1 cellular context compared by ENCODE assay signal in the genomic region with DNA sequence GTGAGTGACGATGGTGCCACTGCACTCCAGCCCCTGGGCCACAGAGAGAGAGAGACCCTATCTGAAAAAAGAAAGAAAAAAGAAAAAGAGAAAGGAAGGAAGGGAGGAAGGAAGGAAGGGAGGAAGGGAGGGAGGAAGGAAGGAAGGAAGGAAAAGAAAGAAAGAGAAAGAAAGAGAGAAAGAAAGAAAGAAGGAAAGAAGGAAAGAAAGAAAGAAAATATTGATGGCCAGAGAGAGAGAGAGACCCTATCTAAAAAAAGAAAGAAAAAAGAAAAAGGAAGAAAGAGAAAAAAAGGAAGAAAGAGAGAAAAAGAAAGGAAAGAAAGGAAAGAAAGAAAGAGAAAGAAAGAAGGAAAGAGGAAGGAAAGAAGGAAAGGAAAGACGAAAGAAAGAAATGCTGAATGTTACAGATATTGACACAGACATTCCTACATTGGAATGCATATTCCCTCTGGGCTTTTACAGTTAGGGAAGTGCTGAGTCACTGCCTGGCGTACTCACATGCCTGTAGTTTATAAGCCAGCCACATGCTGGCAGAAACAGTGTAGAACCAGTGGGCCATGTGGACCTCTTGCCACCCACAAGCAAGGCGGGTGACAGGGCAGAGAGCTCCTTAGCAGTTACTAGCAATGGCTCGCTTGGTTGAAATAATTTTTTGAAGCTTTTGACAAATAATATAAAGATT.
TF ChIP-seq lines count a peak whose summit lies in the region.

No MANE protein-coding gene starts in this region.

TF ChIP-seq in H1, 55 proteins besides CTCF, POLR2A, EP300 and RAD21 (continued from another document):
- TF ChIP-seq POLR2AphosphoS5 (IDR thresholded peaks at IDR 0.05; ENCODE audit: low read depth, low read length) (no peak; the same call in 1 of the 2 replicates), BCL11A (IDR thresholded peaks at IDR 0.05; ENCODE audit: low read depth in 2 of 2, low read length in 2 of 2) (no peak), NANOG (IDR thresholded peaks at IDR 0.05; ENCODE audit: insufficient read depth, low read depth, low read length, poor library complexity, severe bottlenecking) (no peak), HDAC6 (IDR thresholded peaks at IDR 0.05; ENCODE audit: low read depth, low read length) (no peak), NRF1 (IDR thresholded peaks at IDR 0.05; ENCODE audit: low read depth, low read length) (no peak), CHD2 (IDR thresholded peaks at IDR 0.05; ENCODE audit: low read length) (no peak), CREB1 (IDR thresholded peaks at IDR 0.05) (no peak), SP1 (IDR thresholded peaks at IDR 0.05; ENCODE audit: low read depth, low read length) (no peak), CTBP2 (IDR thresholded peaks at IDR 0.05; ENCODE audit: borderline replicate concordance, insufficient read depth, insufficient read length, low read length) (no peak), CBX5 (IDR thresholded peaks at IDR 0.05; ENCODE audit: low read depth, low read length) (no peak), KDM4A (IDR thresholded peaks at IDR 0.05; ENCODE audit: low read depth, low read length, severe bottlenecking) (no peak), MAFK (IDR thresholded peaks at IDR 0.05; ENCODE audit: low read depth, low read length) (peak; percentile 96), SP2 (IDR thresholded peaks at IDR 0.05; ENCODE audit: low read length) (no peak), SIX5 (IDR thresholded peaks at IDR 0.05; ENCODE audit: low read depth, low read length) (no peak), SP4 (IDR thresholded peaks at IDR 0.05; ENCODE audit: low read length) (no peak), TAF1 (IDR thresholded peaks at IDR 0.05; ENCODE audit: low read depth, low read length) (peak; percentile 37; the same call in 1 of the 2 replicates), RXRA (IDR thresholded peaks at IDR 0.05; ENCODE audit: insufficient read depth, low read depth, low read length) (no peak), GTF2F1 (IDR thresholded peaks at IDR 0.05; ENCODE audit: borderline replicate concordance, low read depth, low read length) (no peak), HDAC2 (IDR thresholded peaks at IDR 0.05; ENCODE audit: borderline replicate concordance in 1 of 2, low read depth in 2 of 2, low read length in 2 of 2) (no peak; a peak in 1 of 4 replicates), TAF7 (optimal IDR thresholded peaks at IDR 0.05; ENCODE audit: borderline replicate concordance, low read depth, low read length) (no peak), PHF8 (conservative IDR thresholded peaks at IDR 0.05; ENCODE audit: low read depth, low read length) (no peak), SUZ12 (IDR thresholded peaks at IDR 0.05; ENCODE audit: low read length) (no peak), JUND (IDR thresholded peaks at IDR 0.05; ENCODE audit: low read length) (peak; percentile 77; the same call in 1 of the 2 replicates), YY1 (IDR thresholded peaks at IDR 0.05; ENCODE audit: low read depth, low read length) (0 out of 2 replicates have a peak, but pooled peaks have one; percentile 11), ASH2L (IDR thresholded peaks at IDR 0.05; ENCODE audit: low read length) (no peak), KDM1A (IDR thresholded peaks at IDR 0.05; ENCODE audit: borderline replicate concordance, low read length) (no peak), TCF12 (IDR thresholded peaks at IDR 0.05; ENCODE audit: low read depth, low read length) (no peak), TEAD4 (IDR thresholded peaks at IDR 0.05; ENCODE audit: low read depth, low read length) (peak; percentile 75), ZNF274 (IDR thresholded peaks at IDR 0.05; ENCODE audit: borderline replicate concordance, extremely low read depth, low read length) (no peak), RBBP5 (IDR thresholded peaks at IDR 0.05; ENCODE audit: borderline replicate concordance, low read depth, low read length) (no peak), BACH1 (IDR thresholded peaks at IDR 0.05; ENCODE audit: low read length) (peak; percentile 99), CEBPB (IDR thresholded peaks at IDR 0.05; ENCODE audit: low read depth, low read length) (no peak)
- TF ChIP-seq, protein P1, sequence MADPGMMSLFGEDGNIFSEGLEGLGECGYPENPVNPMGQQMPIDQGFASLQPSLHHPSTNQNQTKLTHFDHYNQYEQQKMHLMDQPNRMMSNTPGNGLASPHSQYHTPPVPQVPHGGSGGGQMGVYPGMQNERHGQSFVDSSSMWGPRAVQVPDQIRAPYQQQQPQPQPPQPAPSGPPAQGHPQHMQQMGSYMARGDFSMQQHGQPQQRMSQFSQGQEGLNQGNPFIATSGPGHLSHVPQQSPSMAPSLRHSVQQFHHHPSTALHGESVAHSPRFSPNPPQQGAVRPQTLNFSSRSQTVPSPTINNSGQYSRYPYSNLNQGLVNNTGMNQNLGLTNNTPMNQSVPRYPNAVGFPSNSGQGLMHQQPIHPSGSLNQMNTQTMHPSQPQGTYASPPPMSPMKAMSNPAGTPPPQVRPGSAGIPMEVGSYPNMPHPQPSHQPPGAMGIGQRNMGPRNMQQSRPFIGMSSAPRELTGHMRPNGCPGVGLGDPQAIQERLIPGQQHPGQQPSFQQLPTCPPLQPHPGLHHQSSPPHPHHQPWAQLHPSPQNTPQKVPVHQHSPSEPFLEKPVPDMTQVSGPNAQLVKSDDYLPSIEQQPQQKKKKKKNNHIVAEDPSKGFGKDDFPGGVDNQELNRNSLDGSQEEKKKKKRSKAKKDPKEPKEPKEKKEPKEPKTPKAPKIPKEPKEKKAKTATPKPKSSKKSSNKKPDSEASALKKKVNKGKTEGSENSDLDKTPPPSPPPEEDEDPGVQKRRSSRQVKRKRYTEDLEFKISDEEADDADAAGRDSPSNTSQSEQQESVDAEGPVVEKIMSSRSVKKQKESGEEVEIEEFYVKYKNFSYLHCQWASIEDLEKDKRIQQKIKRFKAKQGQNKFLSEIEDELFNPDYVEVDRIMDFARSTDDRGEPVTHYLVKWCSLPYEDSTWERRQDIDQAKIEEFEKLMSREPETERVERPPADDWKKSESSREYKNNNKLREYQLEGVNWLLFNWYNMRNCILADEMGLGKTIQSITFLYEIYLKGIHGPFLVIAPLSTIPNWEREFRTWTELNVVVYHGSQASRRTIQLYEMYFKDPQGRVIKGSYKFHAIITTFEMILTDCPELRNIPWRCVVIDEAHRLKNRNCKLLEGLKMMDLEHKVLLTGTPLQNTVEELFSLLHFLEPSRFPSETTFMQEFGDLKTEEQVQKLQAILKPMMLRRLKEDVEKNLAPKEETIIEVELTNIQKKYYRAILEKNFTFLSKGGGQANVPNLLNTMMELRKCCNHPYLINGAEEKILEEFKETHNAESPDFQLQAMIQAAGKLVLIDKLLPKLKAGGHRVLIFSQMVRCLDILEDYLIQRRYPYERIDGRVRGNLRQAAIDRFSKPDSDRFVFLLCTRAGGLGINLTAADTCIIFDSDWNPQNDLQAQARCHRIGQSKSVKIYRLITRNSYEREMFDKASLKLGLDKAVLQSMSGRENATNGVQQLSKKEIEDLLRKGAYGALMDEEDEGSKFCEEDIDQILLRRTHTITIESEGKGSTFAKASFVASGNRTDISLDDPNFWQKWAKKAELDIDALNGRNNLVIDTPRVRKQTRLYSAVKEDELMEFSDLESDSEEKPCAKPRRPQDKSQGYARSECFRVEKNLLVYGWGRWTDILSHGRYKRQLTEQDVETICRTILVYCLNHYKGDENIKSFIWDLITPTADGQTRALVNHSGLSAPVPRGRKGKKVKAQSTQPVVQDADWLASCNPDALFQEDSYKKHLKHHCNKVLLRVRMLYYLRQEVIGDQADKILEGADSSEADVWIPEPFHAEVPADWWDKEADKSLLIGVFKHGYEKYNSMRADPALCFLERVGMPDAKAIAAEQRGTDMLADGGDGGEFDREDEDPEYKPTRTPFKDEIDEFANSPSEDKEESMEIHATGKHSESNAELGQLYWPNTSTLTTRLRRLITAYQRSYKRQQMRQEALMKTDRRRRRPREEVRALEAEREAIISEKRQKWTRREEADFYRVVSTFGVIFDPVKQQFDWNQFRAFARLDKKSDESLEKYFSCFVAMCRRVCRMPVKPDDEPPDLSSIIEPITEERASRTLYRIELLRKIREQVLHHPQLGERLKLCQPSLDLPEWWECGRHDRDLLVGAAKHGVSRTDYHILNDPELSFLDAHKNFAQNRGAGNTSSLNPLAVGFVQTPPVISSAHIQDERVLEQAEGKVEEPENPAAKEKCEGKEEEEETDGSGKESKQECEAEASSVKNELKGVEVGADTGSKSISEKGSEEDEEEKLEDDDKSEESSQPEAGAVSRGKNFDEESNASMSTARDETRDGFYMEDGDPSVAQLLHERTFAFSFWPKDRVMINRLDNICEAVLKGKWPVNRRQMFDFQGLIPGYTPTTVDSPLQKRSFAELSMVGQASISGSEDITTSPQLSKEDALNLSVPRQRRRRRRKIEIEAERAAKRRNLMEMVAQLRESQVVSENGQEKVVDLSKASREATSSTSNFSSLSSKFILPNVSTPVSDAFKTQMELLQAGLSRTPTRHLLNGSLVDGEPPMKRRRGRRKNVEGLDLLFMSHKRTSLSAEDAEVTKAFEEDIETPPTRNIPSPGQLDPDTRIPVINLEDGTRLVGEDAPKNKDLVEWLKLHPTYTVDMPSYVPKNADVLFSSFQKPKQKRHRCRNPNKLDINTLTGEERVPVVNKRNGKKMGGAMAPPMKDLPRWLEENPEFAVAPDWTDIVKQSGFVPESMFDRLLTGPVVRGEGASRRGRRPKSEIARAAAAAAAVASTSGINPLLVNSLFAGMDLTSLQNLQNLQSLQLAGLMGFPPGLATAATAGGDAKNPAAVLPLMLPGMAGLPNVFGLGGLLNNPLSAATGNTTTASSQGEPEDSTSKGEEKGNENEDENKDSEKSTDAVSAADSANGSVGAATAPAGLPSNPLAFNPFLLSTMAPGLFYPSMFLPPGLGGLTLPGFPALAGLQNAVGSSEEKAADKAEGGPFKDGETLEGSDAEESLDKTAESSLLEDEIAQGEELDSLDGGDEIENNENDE (IDR thresholded peaks at IDR 0.05; ENCODE audit: insufficient replicate concordance, low read length) = no peak
- TF ChIP-seq, protein P2, sequence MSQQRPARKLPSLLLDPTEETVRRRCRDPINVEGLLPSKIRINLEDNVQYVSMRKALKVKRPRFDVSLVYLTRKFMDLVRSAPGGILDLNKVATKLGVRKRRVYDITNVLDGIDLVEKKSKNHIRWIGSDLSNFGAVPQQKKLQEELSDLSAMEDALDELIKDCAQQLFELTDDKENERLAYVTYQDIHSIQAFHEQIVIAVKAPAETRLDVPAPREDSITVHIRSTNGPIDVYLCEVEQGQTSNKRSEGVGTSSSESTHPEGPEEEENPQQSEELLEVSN (IDR thresholded peaks at IDR 0.05) = peak; percentile 59
- TF ChIP-seq, protein P3, sequence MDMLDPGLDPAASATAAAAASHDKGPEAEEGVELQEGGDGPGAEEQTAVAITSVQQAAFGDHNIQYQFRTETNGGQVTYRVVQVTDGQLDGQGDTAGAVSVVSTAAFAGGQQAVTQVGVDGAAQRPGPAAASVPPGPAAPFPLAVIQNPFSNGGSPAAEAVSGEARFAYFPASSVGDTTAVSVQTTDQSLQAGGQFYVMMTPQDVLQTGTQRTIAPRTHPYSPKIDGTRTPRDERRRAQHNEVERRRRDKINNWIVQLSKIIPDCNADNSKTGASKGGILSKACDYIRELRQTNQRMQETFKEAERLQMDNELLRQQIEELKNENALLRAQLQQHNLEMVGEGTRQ (IDR thresholded peaks at IDR 0.05; ENCODE audit: low read length) = no peak
- TF ChIP-seq, protein P4, sequence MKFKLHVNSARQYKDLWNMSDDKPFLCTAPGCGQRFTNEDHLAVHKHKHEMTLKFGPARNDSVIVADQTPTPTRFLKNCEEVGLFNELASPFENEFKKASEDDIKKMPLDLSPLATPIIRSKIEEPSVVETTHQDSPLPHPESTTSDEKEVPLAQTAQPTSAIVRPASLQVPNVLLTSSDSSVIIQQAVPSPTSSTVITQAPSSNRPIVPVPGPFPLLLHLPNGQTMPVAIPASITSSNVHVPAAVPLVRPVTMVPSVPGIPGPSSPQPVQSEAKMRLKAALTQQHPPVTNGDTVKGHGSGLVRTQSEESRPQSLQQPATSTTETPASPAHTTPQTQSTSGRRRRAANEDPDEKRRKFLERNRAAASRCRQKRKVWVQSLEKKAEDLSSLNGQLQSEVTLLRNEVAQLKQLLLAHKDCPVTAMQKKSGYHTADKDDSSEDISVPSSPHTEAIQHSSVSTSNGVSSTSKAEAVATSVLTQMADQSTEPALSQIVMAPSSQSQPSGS (IDR thresholded peaks at IDR 0.05; ENCODE audit: low read length) = no peak
- TF ChIP-seq, protein P5, sequence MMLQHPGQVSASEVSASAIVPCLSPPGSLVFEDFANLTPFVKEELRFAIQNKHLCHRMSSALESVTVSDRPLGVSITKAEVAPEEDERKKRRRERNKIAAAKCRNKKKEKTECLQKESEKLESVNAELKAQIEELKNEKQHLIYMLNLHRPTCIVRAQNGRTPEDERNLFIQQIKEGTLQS (IDR thresholded peaks at IDR 0.05; ENCODE audit: insufficient read depth, low read depth, low read length) = no peak
- TF ChIP-seq, protein P6, sequence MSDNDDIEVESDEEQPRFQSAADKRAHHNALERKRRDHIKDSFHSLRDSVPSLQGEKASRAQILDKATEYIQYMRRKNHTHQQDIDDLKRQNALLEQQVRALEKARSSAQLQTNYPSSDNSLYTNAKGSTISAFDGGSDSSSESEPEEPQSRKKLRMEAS (IDR thresholded peaks at IDR 0.05) = peak; percentile 84
